ENCODE assay signal across 8 cellular contexts in the genomic region with DNA sequence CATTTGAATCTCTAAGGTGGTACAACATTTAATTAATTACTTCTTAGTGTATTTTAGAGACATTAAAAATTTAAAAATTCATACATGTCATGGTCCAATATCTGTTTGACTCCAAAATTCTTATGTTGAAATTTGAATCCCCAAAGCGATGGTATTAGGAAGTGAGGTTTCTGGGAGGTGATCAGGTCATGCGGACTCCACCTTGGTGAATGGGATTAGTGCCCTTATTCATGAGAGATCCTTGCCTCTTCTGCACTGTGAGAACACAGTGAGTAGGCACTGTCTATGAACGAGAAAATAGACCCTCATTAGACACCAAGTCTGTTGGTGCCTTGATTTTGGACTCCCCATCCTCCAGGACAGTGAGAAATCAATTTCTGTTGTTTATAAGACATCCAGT.
"Had no signal": no experiment of that assay in that cellular context is flagged by ENCODE, and none has a peak within 500 bp of the region (broad histone marks: within the 10 kb centered on the region; RNA-seq: fewer than 3 reads in every experiment).

No MANE protein-coding gene starts in this region.

- ATAC-seq: HCT116 had no signal

- H3K36me3 ChIP-seq: HAP-1 had no signal

- DNase-seq: GM23248, GOT3, H7, HFFc6, KBM-7 had no signal

- H3K9me3 ChIP-seq: HAP-1 had no signal

- H3K4me3 ChIP-seq: GM23248, HAP-1 had no signal

- H3K4me1 ChIP-seq: HAP-1 had no signal

- H3K27ac ChIP-seq: GM23248, KMS-11 had no signal
